1 cellular context compared by ENCODE assay signal in the genomic region with DNA sequence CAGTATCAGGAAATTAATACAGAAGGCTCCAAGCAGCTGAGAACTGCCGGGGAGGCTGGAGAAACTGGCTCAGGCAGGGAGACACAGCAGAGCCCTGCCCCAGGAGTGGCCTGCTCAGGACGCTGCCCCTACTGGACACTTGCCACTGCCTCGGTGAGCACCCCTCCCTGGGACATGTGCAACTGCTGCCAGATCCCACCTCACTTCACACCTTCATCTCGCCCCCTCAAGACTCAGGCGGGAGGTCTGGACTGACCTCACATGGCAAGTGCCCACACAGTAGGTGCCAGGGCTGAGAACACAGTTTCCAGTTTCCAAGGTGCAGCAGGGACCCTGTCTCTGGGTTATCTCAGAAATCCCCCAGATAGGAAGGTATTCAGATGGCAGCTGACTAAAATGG.
TF ChIP-seq lines count a peak whose summit lies in the region.

No MANE protein-coding gene starts in this region.

TF ChIP-seq in HCT116, 20 proteins besides CTCF, POLR2A, EP300 and RAD21:
- TF ChIP-seq TCF7L2 (IDR thresholded peaks at IDR 0.05; ENCODE audit: borderline replicate concordance, extremely low read depth, insufficient read depth, insufficient read length) (no peak), EZH2 (IDR thresholded peaks at IDR 0.05) (no peak)
- TF ChIP-seq, protein P1, sequence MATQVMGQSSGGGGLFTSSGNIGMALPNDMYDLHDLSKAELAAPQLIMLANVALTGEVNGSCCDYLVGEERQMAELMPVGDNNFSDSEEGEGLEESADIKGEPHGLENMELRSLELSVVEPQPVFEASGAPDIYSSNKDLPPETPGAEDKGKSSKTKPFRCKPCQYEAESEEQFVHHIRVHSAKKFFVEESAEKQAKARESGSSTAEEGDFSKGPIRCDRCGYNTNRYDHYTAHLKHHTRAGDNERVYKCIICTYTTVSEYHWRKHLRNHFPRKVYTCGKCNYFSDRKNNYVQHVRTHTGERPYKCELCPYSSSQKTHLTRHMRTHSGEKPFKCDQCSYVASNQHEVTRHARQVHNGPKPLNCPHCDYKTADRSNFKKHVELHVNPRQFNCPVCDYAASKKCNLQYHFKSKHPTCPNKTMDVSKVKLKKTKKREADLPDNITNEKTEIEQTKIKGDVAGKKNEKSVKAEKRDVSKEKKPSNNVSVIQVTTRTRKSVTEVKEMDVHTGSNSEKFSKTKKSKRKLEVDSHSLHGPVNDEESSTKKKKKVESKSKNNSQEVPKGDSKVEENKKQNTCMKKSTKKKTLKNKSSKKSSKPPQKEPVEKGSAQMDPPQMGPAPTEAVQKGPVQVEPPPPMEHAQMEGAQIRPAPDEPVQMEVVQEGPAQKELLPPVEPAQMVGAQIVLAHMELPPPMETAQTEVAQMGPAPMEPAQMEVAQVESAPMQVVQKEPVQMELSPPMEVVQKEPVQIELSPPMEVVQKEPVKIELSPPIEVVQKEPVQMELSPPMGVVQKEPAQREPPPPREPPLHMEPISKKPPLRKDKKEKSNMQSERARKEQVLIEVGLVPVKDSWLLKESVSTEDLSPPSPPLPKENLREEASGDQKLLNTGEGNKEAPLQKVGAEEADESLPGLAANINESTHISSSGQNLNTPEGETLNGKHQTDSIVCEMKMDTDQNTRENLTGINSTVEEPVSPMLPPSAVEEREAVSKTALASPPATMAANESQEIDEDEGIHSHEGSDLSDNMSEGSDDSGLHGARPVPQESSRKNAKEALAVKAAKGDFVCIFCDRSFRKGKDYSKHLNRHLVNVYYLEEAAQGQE (IDR thresholded peaks at IDR 0.05; ENCODE audit: low read depth) = no peak
